11 cellular contexts compared by ENCODE assay signal in the genomic region with DNA sequence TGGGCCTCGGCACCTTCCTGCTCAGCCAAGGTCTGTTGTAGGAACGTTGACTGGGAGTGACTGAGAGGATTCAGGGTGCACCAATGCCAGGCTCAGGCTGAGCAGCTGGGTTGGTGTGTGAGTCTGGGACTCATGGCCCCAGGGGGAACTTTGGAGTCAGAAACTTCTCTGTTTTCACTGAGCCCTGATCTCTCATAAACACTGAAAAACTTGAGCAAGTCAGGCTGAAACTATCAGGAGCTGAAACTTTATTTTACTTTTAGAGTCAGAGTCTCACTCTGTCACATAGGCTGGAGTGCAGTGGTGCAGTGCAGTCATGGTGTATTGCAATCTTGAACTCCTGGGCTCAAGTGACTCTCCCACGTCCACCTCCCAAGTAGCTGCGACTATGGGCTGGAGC. TPM values are rescaled to one million over a fixed set of nuclear protein-coding genes. Genes with fewer than 3 reads are reported as not detected.
DNase-seq lines count a peak whose midpoint lies in the region; ATAC-seq and TF ChIP-seq lines count a peak whose summit lies in the region.
"Had no signal": no experiment of that assay in that cellular context is flagged by ENCODE, and none has a peak within 500 bp of the region (broad histone marks: within the 10 kb centered on the region; RNA-seq: fewer than 3 reads in every experiment).

No MANE protein-coding gene starts in this region.

- TF ChIP-seq CTCF in WTC11 (IDR thresholded peaks at IDR 0.05), result no peak

- H3K4me1 Mint-ChIP-seq in activated T-cell treated with anti-CD3 and anti-CD28 coated beads, Interleukin-2, amount 50 U/mL, for 24 hours (ENCODE audit: low read depth), result peaks cover 81% of the 10 kb centered on the region
- H3K4me1 Mint-ChIP-seq in WTC11, result peaks cover 52% of the 10 kb centered on the region
- H3K4me1 Mint-ChIP-seq in stimulated activated naive CD8-positive, alpha-beta T cell treated with anti-CD3 and anti-CD28 coated beads, Interleukin-15, Interleukin-2, amounts not matched to agents 100 ng/mL and 50 ng/mL, for 24 hours (ENCODE audit: low read depth), result peaks cover 95% of the 10 kb centered on the region

- H3K36me3 Mint-ChIP-seq in activated T-cell treated with anti-CD3 and anti-CD28 coated beads, Interleukin-2, amount 50 U/mL, for 24 hours (ENCODE audit: low read depth), result peaks cover 49% of the 10 kb centered on the region
- peaks cover 20% of the 10 kb centered on the region for H3K36me3 Mint-ChIP-seq in WTC11
- H3K36me3 Mint-ChIP-seq in stimulated activated naive CD8-positive, alpha-beta T cell treated with anti-CD3 and anti-CD28 coated beads, Interleukin-15, Interleukin-2, amounts not matched to agents 100 ng/mL and 50 ng/mL, for 24 hours (ENCODE audit: low read depth), result peaks cover 52% of the 10 kb centered on the region

- H3K27me3 Mint-ChIP-seq in activated T-cell treated with anti-CD3 and anti-CD28 coated beads, Interleukin-2, amount 50 U/mL, for 24 hours, result no peaks in the 10 kb centered on the region
- no peaks in the 10 kb centered on the region for H3K27me3 Mint-ChIP-seq in WTC11 (ENCODE audit: low read depth)
- H3K27me3 Mint-ChIP-seq in stimulated activated naive CD8-positive, alpha-beta T cell treated with anti-CD3 and anti-CD28 coated beads, Interleukin-15, Interleukin-2, amounts not matched to agents 100 ng/mL and 50 ng/mL, for 24 hours, result no peaks in the 10 kb centered on the region

- peak overlapping the region; percentile 82 for H3K27ac Mint-ChIP-seq in activated T-cell treated with anti-CD3 and anti-CD28 coated beads, Interleukin-2, amount 50 U/mL, for 24 hours
- H3K27ac Mint-ChIP-seq in WTC11, result no peak overlapping the region
- H3K27ac Mint-ChIP-seq in stimulated activated naive CD8-positive, alpha-beta T cell treated with anti-CD3 and anti-CD28 coated beads, Interleukin-15, Interleukin-2, amounts not matched to agents 100 ng/mL and 50 ng/mL, for 24 hours, result peak overlapping the region; percentile 85

- ATAC-seq in HG02610 (IDR thresholded peaks at IDR 0.05; ENCODE audit: unreplicated experiment) (peak; percentile 84), WTC11 (peak; percentile 23; the same call in 1 of the 2 replicates), HG03097 (IDR thresholded peaks at IDR 0.05; ENCODE audit: low FRiP score, unreplicated experiment) (no peak)
- ATAC-seq: left lung had no signal

- POLR2A ChIA-PET in WTC11 (lab: Charles Lee), result interaction anchor here (0.9 kb wide), 1 partner anchor 79 kb away, joined by 3 read pairs; no protein-coding TSS in a partner anchor

- CTCF ChIA-PET in WTC11 (lab: Charles Lee), result interaction anchor here (0.6 to 1.3 kb wide), 6 partner anchors 15 to 97 kb away, joined by 3 to 5 read pairs (median 4); no protein-coding TSS in a partner anchor

- no peak for DNase-seq in activated T-cell treated with anti-CD3 and anti-CD28 coated beads, Interleukin-2, amount 50 U/mL, for 24 hours
- no peak for DNase-seq in activated T-cell treated with anti-CD3 and anti-CD28 coated beads for 4 hours
- no peak for DNase-seq in WTC11 (ENCODE audit: low spot score)
- DNase-seq in GM19238 (ENCODE audit: insufficient read length, low spot score), result no peak
- DNase-seq in HPDE6-E6E7 (ENCODE audit: extremely low spot score), result no peak
- DNase-seq: effector memory CD4-positive, alpha-beta T cell; left lung; T-helper 1 cell had no signal

- H3K9me3 Mint-ChIP-seq in activated T-cell treated with anti-CD3 and anti-CD28 coated beads, Interleukin-2, amount 50 U/mL, for 24 hours, result no peaks in the 10 kb centered on the region
- peaks cover 11% of the 10 kb centered on the region for H3K9me3 Mint-ChIP-seq in WTC11
- H3K9me3 Mint-ChIP-seq in stimulated activated naive CD8-positive, alpha-beta T cell treated with anti-CD3 and anti-CD28 coated beads, Interleukin-15, Interleukin-2, amounts not matched to agents 100 ng/mL and 50 ng/mL, for 24 hours, result peaks cover 4% of the 10 kb centered on the region

- H3K4me3 Mint-ChIP-seq in activated T-cell treated with anti-CD3 and anti-CD28 coated beads, Interleukin-2, amount 50 U/mL, for 24 hours, result peak overlapping the region; percentile 20
- H3K4me3 Mint-ChIP-seq in WTC11, result no peak overlapping the region
- peak overlapping the region; percentile 28 for H3K4me3 Mint-ChIP-seq in stimulated activated naive CD8-positive, alpha-beta T cell treated with anti-CD3 and anti-CD28 coated beads, Interleukin-15, Interleukin-2, amounts not matched to agents 100 ng/mL and 50 ng/mL, for 24 hours

TF ChIP-seq in WTC11, 78 proteins besides CTCF, POLR2A, EP300 and RAD21:
- no peak for TF ChIP-seq ZBTB21 (CRISPR knock-in tag; IDR thresholded peaks at IDR 0.05; ENCODE audit: borderline replicate concordance)
- TF ChIP-seq MYBL2 (CRISPR knock-in tag; IDR thresholded peaks at IDR 0.05), result no peak
- TF ChIP-seq HMGA2 (CRISPR knock-in tag; IDR thresholded peaks at IDR 0.05), result no peak
TF ChIP-seq in WTC11: peak in this region for 0.

RNA-seq across cellular contexts. Expression of a gene that starts 3.0 kb away (rescaled TPM):
- total RNA-seq in WTC11 (2021), result 34.6 to 41.0 TPM (median 34.8 TPM) in 3 replicates
